Comparison of ENCODE assay signal across 1 cellular context in the genomic region with DNA sequence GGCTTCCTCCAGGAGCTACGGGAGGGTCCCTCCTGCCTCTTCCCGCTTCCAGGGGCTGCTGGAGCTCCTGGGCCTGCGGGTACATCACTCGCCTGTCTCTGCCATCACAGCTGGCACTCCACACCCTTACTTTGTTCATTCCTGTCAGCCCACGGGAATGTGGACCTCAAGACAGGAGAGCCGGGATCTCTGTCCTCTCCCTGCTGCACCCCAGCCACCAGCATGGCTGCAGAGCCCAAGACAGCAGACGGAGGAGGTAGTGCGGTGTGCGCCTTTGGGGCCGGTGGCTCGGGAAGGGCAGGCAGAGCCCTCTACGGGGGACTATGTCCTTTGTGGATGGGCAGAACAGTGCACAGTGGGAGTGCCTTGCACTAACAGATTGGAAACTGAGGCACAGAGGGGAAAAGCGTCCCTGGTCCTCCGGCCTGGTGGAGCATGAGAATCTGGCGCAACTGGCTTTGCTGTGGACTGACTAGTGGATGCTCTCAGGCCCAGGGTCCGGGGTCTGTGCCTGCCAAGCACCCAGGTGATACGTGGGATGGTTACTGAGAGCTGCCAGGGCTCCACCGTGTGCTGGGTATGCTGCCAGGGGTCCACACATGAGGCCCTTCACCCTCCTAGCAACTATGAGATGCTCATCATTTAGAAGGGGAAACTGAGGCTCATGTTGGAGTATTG.
TF ChIP-seq lines count a peak whose summit lies in the region.

No MANE protein-coding gene starts in this region.

TF ChIP-seq in IMR-90, 13 proteins besides CTCF, POLR2A, EP300 and RAD21 (continued from another document):
- no peak for TF ChIP-seq SMC3 (IDR thresholded peaks at IDR 0.05; ENCODE audit: low read depth, low read length)
- no peak for TF ChIP-seq CEBPB (IDR thresholded peaks at IDR 0.05; ENCODE audit: low read depth, low read length)
- TF ChIP-seq MXI1 (IDR thresholded peaks at IDR 0.05; ENCODE audit: borderline replicate concordance, low read depth, low read length), result no peak
- no peak for TF ChIP-seq RFX5 (IDR thresholded peaks at IDR 0.05; ENCODE audit: low read depth, low read length)
- TF ChIP-seq RCOR1 (IDR thresholded peaks at IDR 0.05; ENCODE audit: insufficient replicate concordance, low read length), result no peak
